In the genomic region with DNA sequence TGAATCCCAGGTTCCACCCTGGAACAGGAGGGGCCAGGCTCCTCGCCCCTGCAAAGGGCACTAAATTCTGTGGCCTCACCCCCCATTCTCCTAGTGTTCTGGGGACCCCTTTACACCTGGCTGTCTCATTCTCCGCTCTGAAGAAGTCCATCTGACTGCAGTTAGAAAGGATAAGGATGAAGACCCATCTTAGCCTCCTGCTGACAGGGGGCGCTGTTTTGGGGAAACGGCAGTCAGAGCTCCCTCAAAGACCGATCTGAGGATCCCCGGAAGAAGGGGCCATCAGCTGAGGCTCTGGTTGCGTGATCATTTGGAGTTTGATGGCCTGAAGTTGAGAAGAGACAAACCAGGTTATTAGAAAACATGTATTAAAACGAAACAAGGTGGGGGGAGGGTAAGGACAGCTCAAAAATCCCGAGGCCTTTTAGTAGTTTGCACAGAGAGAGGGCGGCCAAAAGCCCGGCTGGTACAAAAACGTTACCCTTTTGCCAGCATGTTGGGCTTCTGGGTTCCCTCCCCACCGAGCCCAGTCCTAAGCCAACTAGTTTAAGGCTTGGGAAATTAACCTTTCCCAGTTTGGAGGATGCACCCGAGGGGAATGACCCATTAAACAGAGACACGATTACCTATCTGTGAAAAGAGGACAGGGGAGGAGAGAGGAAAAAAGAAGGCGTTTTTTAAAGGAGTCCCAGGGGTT, we compare ENCODE assay signal across 1 cellular context.
TF ChIP-seq lines count a peak whose summit lies in the region.

No MANE protein-coding gene starts in this region.

TF ChIP-seq in H1, 55 proteins besides CTCF, POLR2A, EP300 and RAD21 (continued from another document):
- TF ChIP-seq TCF12 (IDR thresholded peaks at IDR 0.05; ENCODE audit: low read depth, low read length): no peak
